In the genomic region with DNA sequence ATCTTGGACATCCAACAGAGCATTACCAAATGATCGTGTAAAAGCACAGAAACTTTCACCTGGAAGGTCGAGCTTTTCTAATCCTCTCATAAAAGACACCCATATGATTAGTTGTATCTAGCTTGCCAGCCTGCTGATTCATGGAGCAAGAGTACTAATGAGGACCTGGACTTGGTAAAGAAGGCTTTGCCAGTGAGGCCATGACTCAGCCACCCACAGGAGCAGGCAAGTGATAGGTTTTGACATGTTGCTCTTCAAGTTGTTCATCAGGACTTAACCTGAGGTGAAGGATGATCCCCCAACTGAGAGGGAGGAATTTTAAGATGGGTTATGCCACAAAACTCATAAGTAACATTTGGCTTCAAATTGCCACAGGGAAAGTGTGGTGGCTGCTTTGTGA, we compare ENCODE assay signal across 10 cellular contexts. TPM values are rescaled to one million over a fixed set of nuclear protein-coding genes. Genes with fewer than 3 reads are reported as not detected.
DNase-seq lines count a peak whose midpoint lies in the region; ATAC-seq and TF ChIP-seq lines count a peak whose summit lies in the region.
"Had no signal": no experiment of that assay in that cellular context is flagged by ENCODE, and none has a peak within 500 bp of the region (broad histone marks: within the 10 kb centered on the region; RNA-seq: fewer than 3 reads in every experiment).

No MANE protein-coding gene starts in this region.

- H3K9me3 ChIP-seq in PC-3 (ENCODE audit: low read length) (no peaks in the 10 kb centered on the region), osteoblast (ENCODE audit: low read depth, low read length) (no peaks in the 10 kb centered on the region)

- H3K4me2 ChIP-seq in PC-3 (ENCODE audit: low read length) (peak overlapping the region; percentile 66), osteoblast (ENCODE audit: insufficient read depth, low read length) (peak overlapping the region; percentile 77)

- POLR2A ChIA-PET in PC-3 (lab: Charles Lee; ENCODE audit: unreplicated experiment), result interaction anchor here (0.5 to 0.6 kb wide), 2 partner anchors 53 to 126 kb away, joined by 3 to 4 read pairs; no protein-coding TSS in a partner anchor

- H3K4me1 ChIP-seq in PC-3 (ENCODE audit: insufficient read depth, low read length) (peaks cover 42% of the 10 kb centered on the region), osteoblast (ENCODE audit: insufficient read depth, low read length) (peaks cover 24% of the 10 kb centered on the region)

- H3K36me3 ChIP-seq in PC-3 (ENCODE audit: low read depth, low read length) (no peaks in the 10 kb centered on the region), osteoblast (ENCODE audit: insufficient read depth, low read length) (no peaks in the 10 kb centered on the region)

- peak overlapping the region; percentile 23 for H3K9ac ChIP-seq in PC-3 (ENCODE audit: low read length)

- 0 out of 2 replicates have a peak, but pooled peaks cover 3% of the 10 kb centered on the region for H3K9me2 ChIP-seq in PC-3 (replicated peaks; ENCODE audit: low read length)

- peaks cover 3% of the 10 kb centered on the region for H3F3A ChIP-seq in PC-3 (ENCODE audit: low read length, unreplicated experiment)

- H3K27me3 Mint-ChIP-seq in activated T-cell treated with anti-CD3 and anti-CD28 coated beads, Interleukin-2, amount 50 U/mL, for 4 hours (ENCODE audit: low read depth), result no peaks in the 10 kb centered on the region

- ATAC-seq in PC-3, result peak; percentile 92
- no peak for ATAC-seq in activated T-cell treated with anti-CD3 and anti-CD28 coated beads, Interleukin-2, amount 50 U/mL, for 4 hours

- H3K9me3 Mint-ChIP-seq in activated T-cell treated with anti-CD3 and anti-CD28 coated beads, Interleukin-2, amount 50 U/mL, for 4 hours, result no peaks in the 10 kb centered on the region

- peaks cover 7% of the 10 kb centered on the region for H3K36me3 Mint-ChIP-seq in activated T-cell treated with anti-CD3 and anti-CD28 coated beads, Interleukin-2, amount 50 U/mL, for 4 hours (ENCODE audit: insufficient read depth)

- H3K79me2 ChIP-seq in PC-3 (ENCODE audit: low read length) (no peaks in the 10 kb centered on the region), osteoblast (ENCODE audit: insufficient read depth, low read length) (no peaks in the 10 kb centered on the region)

- H2AFZ ChIP-seq in PC-3 (ENCODE audit: low read length) (peak overlapping the region; percentile 8; the same call in 1 of the 2 replicates), osteoblast (ENCODE audit: low read length) (no peak overlapping the region)

- H3K27me3 ChIP-seq in PC-3 (ENCODE audit: low read length), result no peaks in the 10 kb centered on the region
- H3K27me3 ChIP-seq in osteoblast (ENCODE audit: insufficient read depth, low read length), result no peaks in the 10 kb centered on the region

- CTCF ChIA-PET in PC-3 (lab: Charles Lee), result no interaction called here

- DNase-seq in EL (peak; percentile 87), PC-3 (peak; percentile 95), dedifferentiated amniotic fluid mesenchymal stem cell (ENCODE audit: extremely low spot score) (peak; percentile 39), osteoblast (ENCODE audit: insufficient read length, low spot score, missing footprints) (no peak), posterior vena cava (ENCODE audit: low spot score) (no peak), NCI-H1930 (lab: John Stamatoyannopoulos, UW) (no peak)
- DNase-seq in activated T-cell treated with anti-CD3 and anti-CD28 coated beads, Interleukin-2, amount 50 U/mL, for 4 hours, result no peak
- DNase-seq in activated naive CD4-positive, alpha-beta T cell (lab: John Stamatoyannopoulos, UW), result no peak
- DNase-seq: NCI-H1048, T-helper 9 cell had no signal

- peak overlapping the region; percentile 81 for H3K27ac ChIP-seq in PC-3 (ENCODE audit: low read length)
- peak overlapping the region; percentile 78 for H3K27ac ChIP-seq in osteoblast (ENCODE audit: low read depth, low read length)

- intact Hi-C loops in PC-3 (cut with micrococcal nuclease), result no loop called here
- intact Hi-C loops in posterior vena cava (cut with DNase I), result no loop called here

- H3K4me3 Mint-ChIP-seq in activated T-cell treated with anti-CD3 and anti-CD28 coated beads, Interleukin-2, amount 50 U/mL, for 4 hours, result no peak overlapping the region

- H3K4me3 ChIP-seq in PC-3 (ENCODE audit: low read length), result peak overlapping the region; percentile 13; the same call in 1 of the 2 replicates
- H3K4me3 ChIP-seq in osteoblast (ENCODE audit: insufficient read depth, low read length), result peak overlapping the region; percentile 60

- no peak for TF ChIP-seq CTCF in PC-3 (conservative IDR thresholded peaks at IDR 0.05; ENCODE audit: low read depth, low read length)
- no peak for TF ChIP-seq CTCF in osteoblast (IDR thresholded peaks at IDR 0.05; ENCODE audit: extremely low read depth, low read depth, low read length)

- H3K4me1 Mint-ChIP-seq in activated T-cell treated with anti-CD3 and anti-CD28 coated beads, Interleukin-2, amount 50 U/mL, for 4 hours (ENCODE audit: low read depth), result no peaks in the 10 kb centered on the region

- H4K20me1 ChIP-seq in PC-3 (ENCODE audit: low read length) (no peaks in the 10 kb centered on the region), osteoblast (ENCODE audit: insufficient read depth, low read length) (no peaks in the 10 kb centered on the region)

- BruUV-seq in PC-3 (replicated peaks; lab: Mats Ljungman, UMichigan), result no TSS peak

RNA-seq across cellular contexts. Expression of a gene that starts 24.7 kb away (rescaled TPM):
- 70.7 and 98.0 TPM in 2 replicates for total RNA-seq in PC-3 (2014; rRNA removed)
- total RNA-seq in osteoblast, result 1.1 and 1.2 TPM in 2 replicates
- total RNA-seq in posterior vena cava, result not detected
- under 1 TPM in 2 of 3 donors, not detected in 1; 0.22 to 0.26 TPM for total RNA-seq in activated T-cell treated with anti-CD3 and anti-CD28 coated beads, Interleukin-2, amount 50 U/mL, for 4 hours

Comparison
In these comparisons a context has a peak if more than half of its experiments do, and no peak if none do; other contexts are left out.
1. DNase-seq: peak in EL (single experiment), PC-3 (single experiment) and dedifferentiated amniotic fluid mesenchymal stem cell (single experiment); none in osteoblast (single experiment), posterior vena cava (single experiment), activated T-cell treated with anti-CD3 and anti-CD28 coated beads, Interleukin-2, amount 50 U/mL, for 4 hours (single experiment), NCI-H1930 (0 of 2) and activated naive CD4-positive, alpha-beta T cell (0 of 4).
2. RNA of a gene that starts 24.7 kb away (total RNA-seq): 70.7 to 98.0 TPM in PC-3; 1.1 to 1.2 TPM in osteoblast, not detected in posterior vena cava and 0.22 to 0.26 TPM in activated T-cell treated with anti-CD3 and anti-CD28 coated beads, Interleukin-2, amount 50 U/mL, for 4 hours; every median in the first group is over 10 times any median in the second.